Comparison of ENCODE assay signal across 18 cellular contexts in the genomic region with DNA sequence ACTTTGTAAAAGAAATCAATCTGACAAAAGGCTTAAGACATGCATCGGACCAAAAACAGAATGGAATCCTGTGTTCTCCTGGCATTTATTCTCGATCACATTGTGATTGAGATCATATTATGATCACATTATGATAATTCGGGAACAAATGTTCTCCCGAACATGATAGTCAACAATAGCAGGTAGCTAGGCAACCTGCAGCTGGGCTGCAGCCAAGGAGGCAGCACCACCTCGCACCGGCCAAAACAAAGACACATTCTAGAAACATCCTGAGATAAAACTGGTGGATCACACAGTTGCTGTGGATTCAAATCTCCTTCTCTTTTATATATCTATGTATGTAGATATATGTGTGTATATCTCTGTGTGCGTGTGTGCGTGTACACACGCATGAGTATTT.
"Had no signal": no experiment of that assay in that cellular context is flagged by ENCODE, and none has a peak within 500 bp of the region (broad histone marks: within the 10 kb centered on the region; RNA-seq: fewer than 3 reads in every experiment).

No MANE protein-coding gene starts in this region.

- DNase-seq: activated B cell treated with CpG ODN at 0.5 μM for 24 hours; activated CD4-positive, alpha-beta T cell treated with anti-CD3 and anti-CD28 coated beads for 48 hours; activated CD8-positive, alpha-beta memory T cell treated with anti-CD3 and anti-CD28 coated beads, Interleukin-2, amount 50 U/mL, for 4 hours; activated CD8-positive, alpha-beta T cell treated with anti-CD3 and anti-CD28 coated beads for 36 hours; activated gamma-delta T cell; activated T-cell treated with anti-CD3 and anti-CD28 coated beads, Interleukin-2, amount 50 U/mL, for 72 hours; central memory CD4-positive, alpha-beta T cell; colonic mucosa; islet precursor cell; naive B cell; tibial artery; uterus had no signal

- H3K4me1 ChIP-seq: colonic mucosa, neural progenitor cell, parathyroid adenoma, tibial artery, uterus had no signal

- H3K27ac ChIP-seq: colonic mucosa, neural progenitor cell, parathyroid adenoma, tibial artery, uterus had no signal

- ATAC-seq: activated CD8-positive, alpha-beta T cell treated with anti-CD3 and anti-CD28 coated beads for 36 hours; activated naive CD4-positive, alpha-beta T cell treated with anti-CD3 and anti-CD28 coated beads, Interleukin-2, amount 50 U/mL, for 72 hours; activated T-cell treated with anti-CD3 and anti-CD28 coated beads, Interleukin-2, amount 50 U/mL, for 72 hours; left lobe of liver; stimulated activated memory B cell treated with anti-CD40 and anti-IgM and Interleukin-4, amounts not matched to agents 10 μg/mL and 1 μg/mL and 100 μg/mL, for 72 hours had no signal

- FAIRE-seq: endometrium had no signal

- H3K36me3 ChIP-seq: colonic mucosa, neural progenitor cell, tibial artery, uterus had no signal

- H3K4me3 ChIP-seq: colonic mucosa, neural progenitor cell, tibial artery, uterus had no signal

- H3K9me3 ChIP-seq: colonic mucosa, tibial artery, uterus had no signal

- H3K27me3 ChIP-seq: colonic mucosa, neural progenitor cell, tibial artery, uterus had no signal
